17 cellular contexts compared by ENCODE assay signal in genomic region chrX:110201799-110202198, GRCh38.
"Had no signal": no experiment of that assay in that cellular context is flagged by ENCODE, and none has a peak within 500 bp of the region (broad histone marks: within the 10 kb centered on the region; RNA-seq: fewer than 3 reads in every experiment).

No MANE protein-coding gene starts in this region.

- H3K27me3 ChIP-seq: gastrocnemius medialis had no signal

- H3K36me3 ChIP-seq: gastrocnemius medialis, thoracic aorta had no signal

- ATAC-seq: activated CD4-positive, CD25-positive, alpha-beta regulatory T cell treated with anti-CD3 and anti-CD28 coated beads, Interleukin-2, amount 50 U/mL, for 24 hours; gastrocnemius medialis; left ventricle myocardium superior; T-helper 17 cell had no signal

- H3K9me3 ChIP-seq: esophagus squamous epithelium, gastrocnemius medialis, stomach, thoracic aorta had no signal

- H3K4me3 ChIP-seq: dorsolateral prefrontal cortex, esophagus squamous epithelium, gastrocnemius medialis, stomach, thoracic aorta had no signal

- H3K4me1 ChIP-seq: esophagus squamous epithelium, gastrocnemius medialis, parathyroid adenoma, stomach had no signal

- H3K79me2 ChIP-seq: parathyroid adenoma had no signal

- H2AFZ ChIP-seq: parathyroid adenoma had no signal

- DNase-seq: activated CD4-positive, alpha-beta T cell treated with anti-CD3 and anti-CD28 coated beads, Interleukin-2, amount 50 U/mL, for 48 hours; activated gamma-delta T cell treated with Interleukin-2 at 50 U/mL for 16 hours; activated naive CD8-positive, alpha-beta T cell treated with anti-CD3 and anti-CD28 coated beads for 36 hours; activated T-cell treated with anti-CD3 and anti-CD28 coated beads, Interleukin-2, amount 50 U/mL, for 48 hours; aorta; dorsolateral prefrontal cortex; esophagus squamous epithelium; gastrocnemius medialis; left ventricle myocardium superior; retina; stimulated activated CD4-positive, alpha-beta T cell treated with anti-CD3 and anti-CD28 coated beads, Interleukin-15, amount 100 ng/mL, for 24 hours; stimulated activated CD4-positive, alpha-beta T cell treated with anti-CD3 and anti-CD28 coated beads, Interleukin-4, amount 100 ng/mL, for 4 hours; stomach; T-helper 17 cell had no signal

- H3K27ac ChIP-seq: dorsolateral prefrontal cortex, esophagus squamous epithelium, gastrocnemius medialis, parathyroid adenoma, stomach, thoracic aorta had no signal
